In the genomic region with DNA sequence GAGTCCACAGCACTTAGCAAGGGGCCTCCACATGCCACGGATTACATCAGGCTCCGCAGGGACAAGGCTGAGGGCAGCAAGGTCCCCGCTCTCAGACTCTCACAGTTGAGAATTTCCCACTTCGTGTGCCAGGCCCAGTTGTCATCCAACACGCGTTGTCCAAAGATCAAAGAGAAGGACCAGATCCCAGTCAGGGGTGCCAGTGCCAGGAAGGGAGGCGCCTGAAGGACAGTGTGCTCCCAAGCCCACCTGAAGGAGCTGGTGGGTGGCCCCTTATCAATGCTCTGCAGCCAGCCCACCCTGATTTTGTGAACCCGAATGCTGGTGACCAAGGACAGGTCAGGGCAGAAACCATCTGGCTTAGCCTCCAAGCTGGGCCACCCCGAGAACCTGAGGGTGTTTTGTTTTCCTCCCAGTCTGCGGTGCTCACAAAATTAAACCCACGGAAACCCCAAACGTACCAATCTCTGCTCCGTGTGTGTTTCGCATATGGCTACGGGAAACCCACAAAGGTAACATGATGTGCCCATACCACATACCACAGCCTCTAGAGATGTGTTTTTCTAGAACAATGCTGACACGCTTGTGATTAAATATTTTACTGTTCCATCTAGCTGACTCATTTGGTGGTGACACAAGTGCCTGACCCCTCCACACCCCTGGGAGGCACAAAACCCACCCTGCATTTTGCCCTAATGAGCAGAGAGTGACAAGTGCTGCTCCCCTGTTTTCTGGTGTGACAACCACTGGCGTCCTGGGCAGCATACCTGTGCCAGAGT, we compare ENCODE assay signal across 10 cellular contexts. TPM values are rescaled to one million over a fixed set of nuclear protein-coding genes. Genes with fewer than 3 reads are reported as not detected.
A peak's percentile ranks its signal among the peaks of the same experiment; 100 is the strongest.
DNase-seq lines count a peak whose midpoint lies in the region; ATAC-seq, FAIRE-seq and TF ChIP-seq lines count a peak whose summit lies in the region.
"Had no signal": no experiment of that assay in that cellular context is flagged by ENCODE, and none has a peak within 500 bp of the region (broad histone marks: within the 10 kb centered on the region; RNA-seq: fewer than 3 reads in every experiment).

No MANE protein-coding gene starts in this region.

- TF ChIP-seq EP300 in GM12878 (IDR thresholded peaks at IDR 0.05; ENCODE audit: borderline replicate concordance in 1 of 2, control insufficient read depth in 1 of 2, low read depth in 2 of 2, low read length in 2 of 2) = no peak

- H3K4me1 ChIP-seq in left ventricle myocardium inferior (peaks cover 19% of the 10 kb centered on the region), GM12878 (ENCODE audit: control insufficient read depth, insufficient read depth, low read length) (no peaks in the 10 kb centered on the region; the same call in 1 of the 2 replicates), left lung (peaks cover 24 to 47% of the 10 kb centered on the region in 2 donors), vagina (peaks cover 32% of the 10 kb centered on the region)

- CTCF ChIA-PET in GM12878 (lab: Yijun Ruan, JAX) = no interaction called here

- H3K27ac ChIP-seq in left ventricle myocardium inferior (replicated peaks) (no peak overlapping the region), GM12878 (ENCODE audit: control insufficient read depth, insufficient read depth) (no peak overlapping the region), left lung (peak overlapping the region; percentile 19 to 48), vagina (no peak overlapping the region)
- H3K27ac ChIP-seq: C4-2B had no signal

- TF ChIP-seq POLR2A in GM12878 (IDR thresholded peaks at IDR 0.05; ENCODE audit: low read depth, low read length) = no peak
- no peak for TF ChIP-seq POLR2A in vagina (IDR thresholded peaks at IDR 0.05)

- in situ Hi-C loops in GM12878 (cut with MboI) = no loop called here

- no peak for FAIRE-seq in GM12878 (lab: Jason Lieb, UNC)

- DNase-seq in cardiac septum (ENCODE audit: low spot score) (peak; percentile 71), left ventricle myocardium inferior (no peak), GM12878 (ENCODE audit: low read depth, low spot score) (no peak), left lung (peak in 1 of 2 donors; percentile 16), vagina (ENCODE audit: extremely low spot score in 2 of 2) (peak; percentile 52 to 62), nucleus accumbens (lab: John Stamatoyannopoulos, UW) (no peak), superior temporal gyrus (ENCODE audit: extremely low spot score) (no peak), D341Med (ENCODE audit: low spot score) (no peak)
- DNase-seq: retina had no signal

- no peaks in the 10 kb centered on the region for H4K20me1 ChIP-seq in GM12878 (ENCODE audit: control insufficient read depth, insufficient read depth)

- H3K4me3 ChIP-seq in left ventricle myocardium inferior (no peak overlapping the region), GM12878 (no peak overlapping the region), left lung (no peak overlapping the region), vagina (no peak overlapping the region)

- 32% methylated on average over 17 of the region's 17 CpGs for WGBS in GM12878 (ENCODE audit: insufficient coverage, insufficient replicate concordance, low lambda C conversion rate, missing lambda C conversion rate)

- no peak for TF ChIP-seq RAD21 in GM12878 (IDR thresholded peaks at IDR 0.05; ENCODE audit: insufficient read depth, low read depth, low read length)

- H3K9ac ChIP-seq in GM12878 (ENCODE audit: control insufficient read depth, insufficient read depth, low read length) = no peak overlapping the region

- H2AFZ ChIP-seq in GM12878 (ENCODE audit: control insufficient read depth, low read depth, low read length) = no peak overlapping the region

- intact Hi-C loops in cardiac septum (cut with DNase I) = no loop called here
- intact Hi-C loops in left ventricle myocardium inferior (cut with micrococcal nuclease) = no loop called here
- intact Hi-C loops in GM12878 (cut with micrococcal nuclease; ENCODE audit: unreplicated experiment) = no loop called here
- intact Hi-C loops in left lung (cut with DNase I) = no loop called here
- intact Hi-C loops in vagina (cut with DNase I) = no loop called here

- H3K9me3 ChIP-seq in left ventricle myocardium inferior (replicated peaks) (no peaks in the 10 kb centered on the region), GM12878 (replicated peaks; ENCODE audit: control insufficient read depth, insufficient read depth, low read length) (no peaks in the 10 kb centered on the region), left lung (no peaks in the 10 kb centered on the region), vagina (no peaks in the 10 kb centered on the region)

- H3K27me3 ChIP-seq in left ventricle myocardium inferior (ENCODE audit: low read depth) (peaks cover 52% of the 10 kb centered on the region), GM12878 (replicated peaks in 1 of 2; ENCODE audit: control insufficient read depth in 2 of 2, insufficient read depth in 2 of 2, low read length in 1 of 2) (peaks cover 3 to 7% of the 10 kb centered on the region in 2 experiments; a peak in 3 of 4 replicates), left lung (no peaks in the 10 kb centered on the region), vagina (no peaks in the 10 kb centered on the region)

- no peaks in the 10 kb centered on the region for H3K79me2 ChIP-seq in GM12878 (ENCODE audit: control insufficient read depth, insufficient read depth, low read length)

- RAD21 ChIA-PET in GM12878 (lab: Charles Lee; ENCODE audit: unreplicated experiment) = no interaction called here

- no peak overlapping the region for H3K4me2 ChIP-seq in GM12878 (ENCODE audit: control insufficient read depth, insufficient read depth)

- ATAC-seq in GM12878 = peak; percentile 51
- peak; percentile 2 for ATAC-seq in left lung

- SMC1A ChIA-PET in GM12878 (lab: Charles Lee; ENCODE audit: uncharacterized antibody, unreplicated experiment) = no interaction called here

- no TSS peak for BruUV-seq in GM12878 (replicated peaks; lab: Mats Ljungman, UMichigan)

- H3K36me3 ChIP-seq in left ventricle myocardium inferior (no peaks in the 10 kb centered on the region), GM12878 (ENCODE audit: control insufficient read depth in 2 of 2, insufficient read depth in 2 of 2, low read length in 1 of 2) (no peaks in the 10 kb centered on the region), left lung (no peaks in the 10 kb centered on the region), vagina (no peaks in the 10 kb centered on the region)

- POLR2A ChIA-PET in GM12878 (lab: Charles Lee) = no interaction called here

- no peak for TF ChIP-seq CTCF in left ventricle myocardium inferior (IDR thresholded peaks at IDR 0.05; ENCODE audit: borderline replicate concordance)
- no peak for TF ChIP-seq CTCF in GM12878 (IDR thresholded peaks at IDR 0.05 in 2 of 3, conservative IDR thresholded peaks at IDR 0.05 in 1 of 3; ENCODE audit: control insufficient read depth in 2 of 3, extremely low read depth in 1 of 3, insufficient read depth in 1 of 3, low read depth in 3 of 3, low read length in 3 of 3)
- no peak for TF ChIP-seq CTCF in left lung (IDR thresholded peaks at IDR 0.05)
- TF ChIP-seq CTCF in vagina (IDR thresholded peaks at IDR 0.05) = no peak

TF ChIP-seq in GM12878, 131 proteins besides CTCF, POLR2A, EP300 and RAD21:
- TF ChIP-seq KDM1A (IDR thresholded peaks at IDR 0.05; ENCODE audit: borderline replicate concordance) (no peak), RUNX3 (IDR thresholded peaks at IDR 0.05; ENCODE audit: low read length) (0 out of 2 replicates have a peak, but pooled peaks have one; percentile 22), NR2F1 (conservative IDR thresholded peaks at IDR 0.05) (peak; percentile 57; the same call in 1 of the 2 replicates), CBFB (IDR thresholded peaks at IDR 0.05; ENCODE audit: low read depth) (no peak), PML (IDR thresholded peaks at IDR 0.05; ENCODE audit: low read length) (no peak)
- TF ChIP-seq, protein P1, sequence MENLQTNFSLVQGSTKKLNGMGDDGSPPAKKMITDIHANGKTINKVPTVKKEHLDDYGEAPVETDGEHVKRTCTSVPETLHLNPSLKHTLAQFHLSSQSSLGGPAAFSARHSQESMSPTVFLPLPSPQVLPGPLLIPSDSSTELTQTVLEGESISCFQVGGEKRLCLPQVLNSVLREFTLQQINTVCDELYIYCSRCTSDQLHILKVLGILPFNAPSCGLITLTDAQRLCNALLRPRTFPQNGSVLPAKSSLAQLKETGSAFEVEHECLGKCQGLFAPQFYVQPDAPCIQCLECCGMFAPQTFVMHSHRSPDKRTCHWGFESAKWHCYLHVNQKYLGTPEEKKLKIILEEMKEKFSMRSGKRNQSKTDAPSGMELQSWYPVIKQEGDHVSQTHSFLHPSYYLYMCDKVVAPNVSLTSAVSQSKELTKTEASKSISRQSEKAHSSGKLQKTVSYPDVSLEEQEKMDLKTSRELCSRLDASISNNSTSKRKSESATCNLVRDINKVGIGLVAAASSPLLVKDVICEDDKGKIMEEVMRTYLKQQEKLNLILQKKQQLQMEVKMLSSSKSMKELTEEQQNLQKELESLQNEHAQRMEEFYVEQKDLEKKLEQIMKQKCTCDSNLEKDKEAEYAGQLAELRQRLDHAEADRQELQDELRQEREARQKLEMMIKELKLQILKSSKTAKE (IDR thresholded peaks at IDR 0.05; ENCODE audit: low read depth, poor library complexity, severe bottlenecking) = no peak

RNA-seq across cellular contexts. Expression of gene CRACDL, which starts 24.5 kb away (rescaled TPM):
- total RNA-seq in cardiac septum = 3.3 TPM
- 3.0 TPM for total RNA-seq in left ventricle myocardium inferior
- total RNA-seq in GM12878 (2013; cell fraction: nucleolus; rRNA removed) = not detected in 2 replicates
- 0.33 and 0.34 TPM in 2 replicates for total RNA-seq in GM12878 (2014; rRNA removed)
- 0.13 and 0.41 TPM in 2 replicates for total RNA-seq in GM12878 (2014; rRNA removed; fragmentation: Illumina TruSeq; extraction: Trizol)
- 0.48 and 0.72 TPM in 2 replicates for total RNA-seq in GM12878 (2021)
- polyA plus RNA-seq in GM12878 (2011; ENCODE audit: low read depth) = not detected
- polyA plus RNA-seq in GM12878 (2011; rRNA removed) = 0.03 and 0.13 TPM in 2 replicates
- 0.05 and 0.09 TPM in 2 replicates for polyA plus RNA-seq in GM12878 (2011; cell fraction: cytosol; rRNA removed)
- polyA plus RNA-seq in GM12878 (2011; cell fraction: nucleus; rRNA removed) = 0.12 and 0.16 TPM in 2 replicates
- not detected in 2 replicates for polyA plus RNA-seq in GM12878 (2012)
- 0.21 and 0.22 TPM in 2 replicates for polyA plus RNA-seq in GM12878 (2014; fragmentation: Illumina TruSeq; extraction: Trizol)
- under 1 TPM; 0.04 to 0.08 TPM for polyA plus RNA-seq in GM12878 (2014; fragmentation: Nextera tagmentation; extraction: Ambion mirVana)
- polyA plus RNA-seq in GM12878 (2014; rRNA removed) = 0.49 and 0.55 TPM in 2 replicates
- under 1 TPM; 0.12 to 0.14 TPM for polyA plus RNA-seq in GM12878 (2016; fragmentation: Nextera tagmentation; extraction: Ambion mirVana)
- polyA minus RNA-seq in GM12878 (2011; rRNA and poly(A)+ RNA removed) = 0.05 TPM in 1 of 2 replicates, not detected in the other
- not detected in 2 replicates for polyA minus RNA-seq in GM12878 (2011; cell fraction: cytosol; rRNA and poly(A)+ RNA removed)
- polyA minus RNA-seq in GM12878 (2011; cell fraction: nucleus; rRNA and poly(A)+ RNA removed) = 0.36 TPM in 1 of 2 replicates, not detected in the other
- total RNA-seq in left lung = 10 to 100 TPM; 14.1 to 15.2 TPM
- 6.4 TPM for total RNA-seq in vagina

Comparison
In these comparisons a context has a peak if more than half of its experiments do, and no peak if none do; other contexts are left out.
1. DNase-seq: peak in cardiac septum (single experiment) and vagina (2 of 2); none in left ventricle myocardium inferior (single experiment), GM12878 (single experiment), nucleus accumbens (0 of 56), superior temporal gyrus (single experiment) and D341Med (single experiment).
2. H3K27ac ChIP-seq: peak in left lung (2 of 2); none in left ventricle myocardium inferior (single experiment), GM12878 (single experiment) and vagina (single experiment).